17 cellular contexts compared by ENCODE assay signal in genomic region chr1:238892612-238893011, GRCh38.
DNase-seq lines count a peak whose midpoint lies in the region; ATAC-seq, FAIRE-seq and TF ChIP-seq lines count a peak whose summit lies in the region.
"Had no signal": no experiment of that assay in that cellular context is flagged by ENCODE, and none has a peak within 500 bp of the region (broad histone marks: within the 10 kb centered on the region; RNA-seq: fewer than 3 reads in every experiment).

No MANE protein-coding gene starts in this region.

- H3K36me3 ChIP-seq in Panc1 (ENCODE audit: control insufficient read depth, insufficient read depth, low read length) = no peaks in the 10 kb centered on the region; the same call in 1 of the 2 replicates
- no peaks in the 10 kb centered on the region for H3K36me3 ChIP-seq in CD4-positive, alpha-beta memory T cell (ENCODE audit: insufficient read depth, low read length)
- H3K36me3 ChIP-seq: neutrophil, thoracic aorta had no signal

- peak; percentile 84; the same call in 1 of the 2 replicates for ATAC-seq in Panc1
- ATAC-seq: GM12878, left cardiac atrium had no signal

- peaks cover under 1 to 15% (median 3%) of the 10 kb centered on the region in 8 donors for H3K9me3 Mint-ChIP-seq in CD4-positive, alpha-beta memory T cell

- intact Hi-C loops in Panc1 (cut with micrococcal nuclease; ENCODE audit: unreplicated experiment) = no loop called here
- intact Hi-C loops in CD4-positive, alpha-beta memory T cell (cut with micrococcal nuclease) = no loop called here

- H3K9me3 ChIP-seq in Panc1 (ENCODE audit: control insufficient read depth, insufficient read depth, low read depth, low read length) = no peaks in the 10 kb centered on the region
- H3K9me3 ChIP-seq in CD4-positive, alpha-beta memory T cell (ENCODE audit: control insufficient read depth in 1 of 2, low read length in 2 of 2) = no peaks in the 10 kb centered on the region
- H3K9me3 ChIP-seq: neutrophil, thoracic aorta had no signal

- no TSS peak for BruUV-seq in Panc1 (replicated peaks; lab: Mats Ljungman, UMichigan)

- POLR2A ChIA-PET in Panc1 (lab: Charles Lee) = interaction anchor here (0.8 kb wide), 1 partner anchor 823 kb away, joined by 11 read pairs; no protein-coding TSS in a partner anchor
- POLR2A ChIA-PET in CD4-positive, alpha-beta memory T cell (lab: Charles Lee; ENCODE audit: partially characterized antibody) = no interaction called here

- CTCF ChIA-PET in Panc1 (lab: Charles Lee) = no interaction called here
- CTCF ChIA-PET in CD4-positive, alpha-beta memory T cell (lab: Charles Lee; ENCODE audit: partially characterized antibody) = no interaction called here

- H3K4me1 ChIP-seq in Panc1 (ENCODE audit: control insufficient read depth, insufficient read depth, low read length) = peaks cover 3% of the 10 kb centered on the region
- H3K4me1 ChIP-seq in CD4-positive, alpha-beta memory T cell (ENCODE audit: insufficient read depth, low read length) = no peaks in the 10 kb centered on the region

- H3K27ac Mint-ChIP-seq in CD4-positive, alpha-beta memory T cell = no peak overlapping the region

- in situ Hi-C loops in Panc1 (cut with HindIII; ENCODE audit: low pct_unique_long_range_greater_than_20kb, low sequenced_read_pairs) = no loop called here

- H3K27me3 ChIP-seq in Panc1 (ENCODE audit: control insufficient read depth, insufficient read depth, low read length) = no peaks in the 10 kb centered on the region
- no peaks in the 10 kb centered on the region for H3K27me3 ChIP-seq in CD4-positive, alpha-beta memory T cell (ENCODE audit: insufficient read depth, low read length)
- H3K27me3 ChIP-seq: neutrophil had no signal

- no peaks in the 10 kb centered on the region for H3K4me1 Mint-ChIP-seq in CD4-positive, alpha-beta memory T cell

- H3K4me3 ChIP-seq in Panc1 (ENCODE audit: low read depth in 2 of 2, low read length in 2 of 2) = no peak overlapping the region
- H3K4me3 ChIP-seq in epithelial cell of esophagus (ENCODE audit: low read length) = no peak overlapping the region
- no peak overlapping the region for H3K4me3 ChIP-seq in CD4-positive, alpha-beta memory T cell (ENCODE audit: low read length in 2 of 2)
- H3K4me3 ChIP-seq: GM12878, thoracic aorta had no signal

- no peaks in the 10 kb centered on the region for H3K27me3 Mint-ChIP-seq in CD4-positive, alpha-beta memory T cell

- H3K36me3 Mint-ChIP-seq in CD4-positive, alpha-beta memory T cell = no peaks in the 10 kb centered on the region

- TF ChIP-seq CTCF in Panc1 (IDR thresholded peaks at IDR 0.05) = no peak
- TF ChIP-seq CTCF in epithelial cell of esophagus (IDR thresholded peaks at IDR 0.05; ENCODE audit: insufficient read depth, low read depth, low read length, missing control alignments) = no peak

- DNase-seq in H54 (ENCODE audit: insufficient read length, low spot score) (peak; percentile 7), Panc1 (ENCODE audit: low read depth, low spot score) (peak; percentile 82), epithelial cell of esophagus (ENCODE audit: low read depth) (peak; percentile 94), renal cortical epithelial cell (ENCODE audit: low read depth) (peak; percentile 76), caudate nucleus (lab: John Stamatoyannopoulos, UW) (no peak), NCI-H774 (lab: John Stamatoyannopoulos, UW) (no peak)
- no peak for DNase-seq in activated CD4-positive, alpha-beta T cell treated with anti-CD3 and anti-CD28 coated beads, Interleukin-2, amount 50 U/mL, for 4 hours
- DNase-seq in CD4-positive, alpha-beta memory T cell = no peak
- DNase-seq: AML-193, GF-D8, IMR-90, left cardiac atrium, NCI-H2029 treated with DMSO at 0.1 percent for 48 hours, NCI-H510A treated with DMSO at 0.1 percent for 48 hours had no signal

- TF ChIP-seq POLR2A in H54 (IDR thresholded peaks at IDR 0.05; ENCODE audit: low read depth, low read length) = no peak

- H3K4me3 Mint-ChIP-seq in CD4-positive, alpha-beta memory T cell = no peak overlapping the region

- FAIRE-seq in H54 (lab: Jason Lieb, UNC) = peak; percentile 84
- FAIRE-seq: GM12878 had no signal

- H3K27ac ChIP-seq in Panc1 (ENCODE audit: low read length) = no peak overlapping the region; the same call in 1 of the 2 replicates
- H3K27ac ChIP-seq in CD4-positive, alpha-beta memory T cell (ENCODE audit: low read depth, low read length) = no peak overlapping the region
- no peak overlapping the region for H3K27ac ChIP-seq in caudate nucleus (ENCODE audit: low read depth, low read length)
- H3K27ac ChIP-seq: neutrophil, thoracic aorta had no signal

Comparison
In these comparisons a context has a peak if more than half of its experiments do, and no peak if none do; other contexts are left out.
1. DNase-seq: peak in H54 (single experiment), Panc1 (single experiment), epithelial cell of esophagus (single experiment) and renal cortical epithelial cell (single experiment); none in activated CD4-positive, alpha-beta T cell treated with anti-CD3 and anti-CD28 coated beads, Interleukin-2, amount 50 U/mL, for 4 hours (0 of 2), CD4-positive, alpha-beta memory T cell (0 of 5), caudate nucleus (0 of 61) and NCI-H774 (single experiment).